In the genomic region with DNA sequence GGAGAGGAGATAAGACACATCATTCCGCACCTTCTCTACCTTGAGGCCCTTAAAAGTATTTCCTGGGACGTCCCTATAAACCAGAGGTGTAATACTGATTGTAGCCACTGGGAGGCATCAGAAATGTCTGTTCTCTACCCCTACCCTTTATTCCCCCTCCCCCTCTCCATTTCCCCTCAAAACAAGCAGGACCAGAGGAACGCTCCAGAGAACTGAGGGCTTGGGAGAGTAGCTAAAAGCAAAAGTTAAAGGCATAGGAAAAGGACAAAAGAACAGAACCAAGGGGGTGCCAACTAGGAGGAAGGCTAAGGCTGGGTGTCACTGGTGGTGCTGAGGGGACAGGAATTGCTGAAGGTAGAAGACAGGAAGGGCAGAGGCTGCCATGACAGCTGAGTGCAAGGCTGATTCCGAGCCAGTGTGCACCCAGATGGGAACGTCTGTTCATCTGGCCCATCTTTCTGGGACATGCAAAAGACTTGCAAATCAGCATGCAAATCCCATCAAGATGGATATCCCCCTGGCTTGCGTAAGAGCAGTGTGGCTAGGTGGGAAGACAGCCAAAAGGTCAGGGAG, we compare ENCODE assay signal across 8 cellular contexts. TPM values are rescaled to one million over a fixed set of nuclear protein-coding genes. Genes with fewer than 3 reads are reported as not detected.
A peak's percentile ranks its signal among the peaks of the same experiment; 100 is the strongest.
DNase-seq lines count a peak whose midpoint lies in the region; TF ChIP-seq lines count a peak whose summit lies in the region.

No MANE protein-coding gene starts in this region.

- peak; percentile 52 to 53 for DNase-seq in stimulated activated CD4-positive, alpha-beta T cell treated with anti-CD3 and anti-CD28 coated beads, Interleukin-2, amount 100 ng/mL, for 48 hours
- DNase-seq in stimulated activated CD4-positive, alpha-beta T cell treated with anti-CD3 and anti-CD28 coated beads, Interleukin-1b, Interleukin-23, amount 100 ng/mL, for 48 hours, result no peak
- DNase-seq in NCI-H1105 treated with DMSO at 0.1 percent for 48 hours (lab: John Stamatoyannopoulos, UW), result peak; percentile 29
- peak; percentile 33 for DNase-seq in activated T-cell treated with anti-CD3 and anti-CD28 coated beads for 4 hours
- peak in 1 of 2 donors; percentile 66 for DNase-seq in foreskin fibroblast
- peak; percentile 45 for DNase-seq in renal cortical epithelial cell (ENCODE audit: low read depth)
- DNase-seq in NK-92 treated with Interleukin-12 subunit alpha and Interleukin-12 subunit beta, amount 100 ng/mL, for 24 hours (lab: John Stamatoyannopoulos, UW), result no peak
- DNase-seq in DMS153 (lab: John Stamatoyannopoulos, UW), result no peak

- H3K4me3 ChIP-seq in foreskin fibroblast (ENCODE audit: low read depth in 1 of 2, low read length in 2 of 2), result no peak overlapping the region

- TF ChIP-seq CTCF in foreskin fibroblast (IDR thresholded peaks at IDR 0.05; ENCODE audit: low read depth, low read length), result peak; percentile 59

RNA-seq across cellular contexts. Expression of a gene that starts 6.7 kb away (rescaled TPM):
- 0.87 and 37.9 TPM in 2 replicates for total RNA-seq in renal cortical epithelial cell

RNA-seq across cellular contexts. Expression of a gene that starts 13.1 kb away (rescaled TPM):
- 45.7 and 66.5 TPM in 2 replicates for total RNA-seq in renal cortical epithelial cell

RNA-seq across cellular contexts. Expression of a gene that starts 16.6 kb away (rescaled TPM):
- total RNA-seq in renal cortical epithelial cell, result 0.40 and 0.69 TPM in 2 replicates

RNA-seq across cellular contexts. Expression of a gene that starts 17.0 kb away (rescaled TPM):
- total RNA-seq in renal cortical epithelial cell, result 116 and 142 TPM in 2 replicates

RNA-seq across cellular contexts. Expression of a gene that starts 29.8 kb away (rescaled TPM):
- 5.3 and 6.6 TPM in 2 replicates for total RNA-seq in renal cortical epithelial cell

Comparison
In these comparisons a context has a peak if more than half of its experiments do, and no peak if none do; other contexts are left out.
1. DNase-seq: peak in stimulated activated CD4-positive, alpha-beta T cell treated with anti-CD3 and anti-CD28 coated beads, Interleukin-2, amount 100 ng/mL, for 48 hours (2 of 2), NCI-H1105 treated with DMSO at 0.1 percent for 48 hours (single experiment), activated T-cell treated with anti-CD3 and anti-CD28 coated beads for 4 hours (single experiment) and renal cortical epithelial cell (single experiment); none in stimulated activated CD4-positive, alpha-beta T cell treated with anti-CD3 and anti-CD28 coated beads, Interleukin-1b, Interleukin-23, amount 100 ng/mL, for 48 hours (single experiment), NK-92 treated with Interleukin-12 subunit alpha and Interleukin-12 subunit beta, amount 100 ng/mL, for 24 hours (single experiment) and DMS153 (single experiment).